1 cellular context compared by ENCODE assay signal in genomic region chr19:45187421-45188100, GRCh38.
TF ChIP-seq lines count a peak whose summit lies in the region.

No MANE protein-coding gene starts in this region.

TF ChIP-seq in HCT116, 20 proteins besides CTCF, POLR2A, EP300 and RAD21:
- TF ChIP-seq ATF3 (IDR thresholded peaks at IDR 0.05) (no peak), ZNF274 (IDR thresholded peaks at IDR 0.05; ENCODE audit: low read depth, low read length) (no peak), ZBTB33 (IDR thresholded peaks at IDR 0.05; ENCODE audit: extremely low read depth, insufficient replicate concordance, low read length) (no peak), EZH2 (IDR thresholded peaks at IDR 0.05) (no peak), ELF1 (IDR thresholded peaks at IDR 0.05; ENCODE audit: borderline replicate concordance, low read depth) (no peak), MAX (IDR thresholded peaks at IDR 0.05) (no peak), POLR2AphosphoS5 (IDR thresholded peaks at IDR 0.05; ENCODE audit: low read depth, low read length) (no peak), EZH2phosphoT487 (IDR thresholded peaks at IDR 0.05; ENCODE audit: borderline replicate concordance) (no peak), SRF (IDR thresholded peaks at IDR 0.05; ENCODE audit: low read depth) (no peak), ZFX (IDR thresholded peaks at IDR 0.05) (no peak), CEBPB (IDR thresholded peaks at IDR 0.05; ENCODE audit: low read depth) (no peak), FOSL1 (IDR thresholded peaks at IDR 0.05; ENCODE audit: low read depth) (no peak), SIN3A (IDR thresholded peaks at IDR 0.05; ENCODE audit: low read depth) (no peak), EGR1 (IDR thresholded peaks at IDR 0.05; ENCODE audit: low read depth) (no peak), TCF7L2 (IDR thresholded peaks at IDR 0.05; ENCODE audit: borderline replicate concordance, extremely low read depth, insufficient read depth, insufficient read length) (no peak)
TF ChIP-seq in HCT116: peak in this region for 0.
